In genomic region chr12:26473291-26473690, GRCh38 we compare ENCODE assay signal across 9 cellular contexts.
A peak's percentile ranks its signal among the peaks of the same experiment; 100 is the strongest.
DNase-seq lines count a peak whose midpoint lies in the region; ATAC-seq, FAIRE-seq and TF ChIP-seq lines count a peak whose summit lies in the region.
"Had no signal": no experiment of that assay in that cellular context is flagged by ENCODE, and none has a peak within 500 bp of the region (broad histone marks: within the 10 kb centered on the region; RNA-seq: fewer than 3 reads in every experiment).

No MANE protein-coding gene starts in this region.

- H3K36me3 ChIP-seq in DOHH2 (ENCODE audit: control insufficient read depth, low read length) (peaks cover 12% of the 10 kb centered on the region), GM12878 (ENCODE audit: control insufficient read depth in 2 of 2, insufficient read depth in 2 of 2, low read length in 1 of 2) (peaks cover 0 to 14% of the 10 kb centered on the region in 2 experiments; a peak in 3 of 4 replicates)

- peak; percentile 94 for FAIRE-seq in GM12878 (lab: Jason Lieb, UNC)
- FAIRE-seq: G401.6 had no signal

- H3K9me3 ChIP-seq in DOHH2 (ENCODE audit: control insufficient read depth, insufficient read depth, low read length) (no peaks in the 10 kb centered on the region), GM12878 (replicated peaks; ENCODE audit: control insufficient read depth, insufficient read depth, low read length) (no peaks in the 10 kb centered on the region)

- H3K4me3 ChIP-seq in DOHH2 (ENCODE audit: low read length), result peak overlapping the region; percentile 24
- H3K4me3 ChIP-seq in GM12878, result no peak overlapping the region

- SMC1A ChIA-PET in GM12878 (lab: Charles Lee; ENCODE audit: uncharacterized antibody, unreplicated experiment), result interaction anchor here (0.5 to 1.6 kb wide), 11 partner anchors 9 to 1518 kb away, joined by 3 to 11 read pairs (median 3); no protein-coding TSS in a partner anchor

- H3K27me3 ChIP-seq in DOHH2 (ENCODE audit: control insufficient read depth, low read length) (no peaks in the 10 kb centered on the region), GM12878 (replicated peaks in 1 of 2; ENCODE audit: control insufficient read depth in 2 of 2, insufficient read depth in 2 of 2, low read length in 1 of 2) (no peaks in the 10 kb centered on the region)

- H2AFZ ChIP-seq in GM12878 (ENCODE audit: control insufficient read depth, low read depth, low read length), result no peak overlapping the region

- no peaks in the 10 kb centered on the region; the same call in 1 of the 2 replicates for H3K9me2 ChIP-seq in DOHH2 (replicated peaks; ENCODE audit: control insufficient read depth, low read length)

- H3F3A ChIP-seq in DOHH2 (ENCODE audit: control insufficient read depth, insufficient read depth), result peaks cover 8% of the 10 kb centered on the region; the same call in 1 of the 2 replicates

- no peak for TF ChIP-seq CTCF in DOHH2 (IDR thresholded peaks at IDR 0.05; ENCODE audit: low read depth, low read length, poor library complexity, severe bottlenecking)
- TF ChIP-seq CTCF in GM12878 (IDR thresholded peaks at IDR 0.05 in 2 of 3, conservative IDR thresholded peaks at IDR 0.05 in 1 of 3; ENCODE audit: control insufficient read depth in 2 of 3, extremely low read depth in 1 of 3, insufficient read depth in 1 of 3, low read depth in 3 of 3, low read length in 3 of 3), result no peak

- POLR2A ChIA-PET in GM12878 (lab: Charles Lee), result interaction anchor here (0.7 to 0.9 kb wide), 2 partner anchors 12 to 41 kb away, joined by 4 to 5 read pairs; no protein-coding TSS in a partner anchor

- CTCF ChIA-PET in GM12878 (lab: Yijun Ruan, JAX), result interaction anchor here (0.7 to 2.8 kb wide), 4 partner anchors 10 to 376 kb away, joined by 3 to 10 read pairs (median 4); no protein-coding TSS in a partner anchor

- H3K27ac ChIP-seq in DOHH2 (ENCODE audit: low read depth, low read length) (peak overlapping the region; percentile 65), GM12878 (ENCODE audit: control insufficient read depth, insufficient read depth) (peak overlapping the region; percentile 29)

- no peak for TF ChIP-seq RAD21 in GM12878 (IDR thresholded peaks at IDR 0.05; ENCODE audit: insufficient read depth, low read depth, low read length)

- TF ChIP-seq POLR2A in GM12878 (IDR thresholded peaks at IDR 0.05; ENCODE audit: low read depth, low read length), result no peak

- H4K20me1 ChIP-seq in DOHH2 (ENCODE audit: control insufficient read depth, insufficient read depth, low read depth, low read length), result no peaks in the 10 kb centered on the region
- no peaks in the 10 kb centered on the region; the same call in 1 of the 2 replicates for H4K20me1 ChIP-seq in GM12878 (ENCODE audit: control insufficient read depth, insufficient read depth)

- in situ Hi-C loops in GM12878 (cut with MboI), result no loop called here

- WGBS in GM12878 (ENCODE audit: insufficient coverage, insufficient replicate concordance, low lambda C conversion rate, missing lambda C conversion rate), result 0% methylated on average over 1 of the region's 1 CpG

- no TSS peak for BruUV-seq in GM12878 (replicated peaks; lab: Mats Ljungman, UMichigan)

- no peak overlapping the region for H3K9ac ChIP-seq in GM12878 (ENCODE audit: control insufficient read depth, insufficient read depth, low read length)

- ATAC-seq in GM21381 (IDR thresholded peaks at IDR 0.05; ENCODE audit: unreplicated experiment), result peak; percentile 91
- ATAC-seq in HG03521 (IDR thresholded peaks at IDR 0.05; ENCODE audit: unreplicated experiment), result peak; percentile 84
- ATAC-seq in GM12878, result peak; percentile 94

- H3K79me2 ChIP-seq in DOHH2 (ENCODE audit: control insufficient read depth, low read length), result no peaks in the 10 kb centered on the region
- H3K79me2 ChIP-seq in GM12878 (ENCODE audit: control insufficient read depth, insufficient read depth, low read length), result no peaks in the 10 kb centered on the region

- intact Hi-C loops in GM12878 (cut with micrococcal nuclease; ENCODE audit: unreplicated experiment), result loop anchor here (2.0 kb wide), 2 partner anchors 38 to 44 kb away; no protein-coding TSS in a partner anchor

- peak in 1 of 2 experiments; percentile 70; a peak in 2 of 4 replicates for TF ChIP-seq EP300 in GM12878 (IDR thresholded peaks at IDR 0.05; ENCODE audit: borderline replicate concordance in 1 of 2, control insufficient read depth in 1 of 2, low read depth in 2 of 2, low read length in 2 of 2)

- peak overlapping the region; percentile 54 for H3K4me2 ChIP-seq in DOHH2 (ENCODE audit: low read length)
- peak overlapping the region; percentile 7; the same call in 1 of the 2 replicates for H3K4me2 ChIP-seq in GM12878 (ENCODE audit: control insufficient read depth, insufficient read depth)

- RAD21 ChIA-PET in GM12878 (lab: Charles Lee; ENCODE audit: unreplicated experiment), result interaction anchor here (0.5 to 1.9 kb wide), 7 partner anchors 50 to 375 kb away, joined by 3 to 13 read pairs (median 3); no protein-coding TSS in a partner anchor

- H3K4me1 ChIP-seq in DOHH2 (ENCODE audit: control insufficient read depth, low read length), result peaks cover 33% of the 10 kb centered on the region
- H3K4me1 ChIP-seq in GM12878 (ENCODE audit: control insufficient read depth, insufficient read depth, low read length), result peaks cover 35% of the 10 kb centered on the region

- DNase-seq in GM12878 (ENCODE audit: low read depth, low spot score), result peak; percentile 84
- DNase-seq in DMS 273 (lab: John Stamatoyannopoulos, UW; ENCODE audit: unreplicated experiment), result no peak
- no peak for DNase-seq in UCSD-AML1 (lab: John Stamatoyannopoulos, UW; ENCODE audit: unreplicated experiment)
- DNase-seq in A172 (ENCODE audit: low spot score), result no peak
- DNase-seq in DMS153 (lab: John Stamatoyannopoulos, UW), result no peak

TF ChIP-seq in GM12878, 131 proteins besides CTCF, POLR2A, EP300 and RAD21 (continues in another document):
- peak in 1 of 2 experiments; percentile 64; a peak in 1 of 4 replicates for TF ChIP-seq CEBPB (IDR thresholded peaks at IDR 0.05; ENCODE audit: borderline replicate concordance in 1 of 2, low read depth in 2 of 2, low read length in 2 of 2)
- 0 out of 2 replicates have a peak, but pooled peaks have one; percentile 57 for TF ChIP-seq BACH1 (IDR thresholded peaks at IDR 0.05; ENCODE audit: borderline replicate concordance)
- TF ChIP-seq SP1 (IDR thresholded peaks at IDR 0.05; ENCODE audit: low read depth, low read length), result peak; percentile 51
- no peak for TF ChIP-seq SREBF2 (IDR thresholded peaks at IDR 0.05; ENCODE audit: low read length)
- no peak for TF ChIP-seq SMC3 (IDR thresholded peaks at IDR 0.05; ENCODE audit: borderline replicate concordance, low read length)
- TF ChIP-seq NR2F1 (conservative IDR thresholded peaks at IDR 0.05), result peak; percentile 96
- TF ChIP-seq SIX5 (IDR thresholded peaks at IDR 0.05; ENCODE audit: low read depth, low read length, severe bottlenecking), result no peak
- no peak for TF ChIP-seq KDM1A (IDR thresholded peaks at IDR 0.05; ENCODE audit: borderline replicate concordance)
- no peak for TF ChIP-seq REST (IDR thresholded peaks at IDR 0.05; ENCODE audit: low read depth, low read length)
- TF ChIP-seq SUPT20H (IDR thresholded peaks at IDR 0.05; ENCODE audit: borderline replicate concordance, control insufficient read depth, low read depth, low read length), result no peak
- no peak for TF ChIP-seq TARDBP (IDR thresholded peaks at IDR 0.05; ENCODE audit: borderline replicate concordance)
- no peak for TF ChIP-seq USF1 (IDR thresholded peaks at IDR 0.05; ENCODE audit: borderline replicate concordance, extremely low read length, insufficient read depth, low read depth, low read length)
- TF ChIP-seq PAX8 (IDR thresholded peaks at IDR 0.05), result no peak
- TF ChIP-seq KLF5 (IDR thresholded peaks at IDR 0.05; ENCODE audit: partially characterized antibody), result no peak
- TF ChIP-seq BRCA1 (IDR thresholded peaks at IDR 0.05; ENCODE audit: low read depth, low read length), result no peak
- 0 out of 2 replicates have a peak, but pooled peaks have one; percentile 52 for TF ChIP-seq SREBF1 (IDR thresholded peaks at IDR 0.05; ENCODE audit: low read length)
- no peak for TF ChIP-seq NFXL1 (IDR thresholded peaks at IDR 0.05; ENCODE audit: borderline replicate concordance)
- TF ChIP-seq JUND (IDR thresholded peaks at IDR 0.05; ENCODE audit: low read depth, low read length), result 0 out of 2 replicates have a peak, but pooled peaks have one; percentile 24
- peak; percentile 91 for TF ChIP-seq ZBED1 (IDR thresholded peaks at IDR 0.05; ENCODE audit: borderline replicate concordance)
- no peak for TF ChIP-seq NR2C1 (IDR thresholded peaks at IDR 0.05)
